Comparison of ENCODE assay signal across 16 cellular contexts in genomic region chr12:51832708-51833107, GRCh38. TPM values are rescaled to one million over a fixed set of nuclear protein-coding genes. Genes with fewer than 3 reads are reported as not detected.
DNase-seq lines count a peak whose midpoint lies in the region; ATAC-seq and TF ChIP-seq lines count a peak whose summit lies in the region.
"Had no signal": no experiment of that assay in that cellular context is flagged by ENCODE, and none has a peak within 500 bp of the region (broad histone marks: within the 10 kb centered on the region; RNA-seq: fewer than 3 reads in every experiment).

No MANE protein-coding gene starts in this region.

- no peak overlapping the region for H3K27ac ChIP-seq in caudate nucleus (ENCODE audit: low read depth, low read length)
- H3K27ac ChIP-seq: ovary had no signal

- H3K36me3 Mint-ChIP-seq in activated T-cell treated with anti-CD3 and anti-CD28 coated beads, Interleukin-2, amount 50 U/mL, for 72 hours (ENCODE audit: insufficient read depth in 2 of 2), result no peaks in the 10 kb centered on the region
- H3K36me3 Mint-ChIP-seq in activated T-cell treated with anti-CD3 and anti-CD28 coated beads, Interleukin-2, amount 50 U/mL, for 24 hours (ENCODE audit: low read depth), result no peaks in the 10 kb centered on the region
- peaks cover 8% of the 10 kb centered on the region for H3K36me3 Mint-ChIP-seq in progenitor cell of endocrine pancreas (ENCODE audit: insufficient read depth)

- H3K27ac Mint-ChIP-seq in activated T-cell treated with anti-CD3 and anti-CD28 coated beads, Interleukin-2, amount 50 U/mL, for 72 hours, result peak overlapping the region; percentile 21
- H3K27ac Mint-ChIP-seq in activated T-cell treated with anti-CD3 and anti-CD28 coated beads, Interleukin-2, amount 50 U/mL, for 24 hours, result no peak overlapping the region
- H3K27ac Mint-ChIP-seq in progenitor cell of endocrine pancreas, result peak overlapping the region; percentile 71
- H3K27ac Mint-ChIP-seq: activated CD4-positive, alpha-beta memory T cell treated with anti-CD3 and anti-CD28 coated beads, Interleukin-2, amount 10 ng/mL, durations not matched to agents 7 days and 5 days had no signal

- peaks cover 36% of the 10 kb centered on the region for H3K27me3 Mint-ChIP-seq in activated T-cell treated with anti-CD3 and anti-CD28 coated beads, Interleukin-2, amount 50 U/mL, for 72 hours (ENCODE audit: low read depth)
- H3K27me3 Mint-ChIP-seq in activated T-cell treated with anti-CD3 and anti-CD28 coated beads, Interleukin-2, amount 50 U/mL, for 24 hours, result peaks cover 49% of the 10 kb centered on the region
- no peaks in the 10 kb centered on the region for H3K27me3 Mint-ChIP-seq in progenitor cell of endocrine pancreas

- peak overlapping the region in 1 of 2 donors; percentile 6 for H3K4me3 Mint-ChIP-seq in activated T-cell treated with anti-CD3 and anti-CD28 coated beads, Interleukin-2, amount 50 U/mL, for 72 hours
- no peak overlapping the region for H3K4me3 Mint-ChIP-seq in activated T-cell treated with anti-CD3 and anti-CD28 coated beads, Interleukin-2, amount 50 U/mL, for 24 hours
- no peak overlapping the region for H3K4me3 Mint-ChIP-seq in progenitor cell of endocrine pancreas (ENCODE audit: low read depth)
- H3K4me3 Mint-ChIP-seq: activated CD4-positive, alpha-beta memory T cell treated with anti-CD3 and anti-CD28 coated beads, Interleukin-2, amount 10 ng/mL, durations not matched to agents 7 days and 5 days had no signal

- no peak for ATAC-seq in activated T-cell treated with anti-CD3 and anti-CD28 coated beads, Interleukin-2, amount 50 U/mL, for 72 hours (replicated peaks in 1 of 2)
- no peak for ATAC-seq in HG03565 (IDR thresholded peaks at IDR 0.05; ENCODE audit: unreplicated experiment)
- ATAC-seq: Panc1 had no signal

- H3K4me1 Mint-ChIP-seq in activated T-cell treated with anti-CD3 and anti-CD28 coated beads, Interleukin-2, amount 50 U/mL, for 72 hours (ENCODE audit: low read depth), result peaks cover 28% of the 10 kb centered on the region
- peaks cover 21% of the 10 kb centered on the region for H3K4me1 Mint-ChIP-seq in activated T-cell treated with anti-CD3 and anti-CD28 coated beads, Interleukin-2, amount 50 U/mL, for 24 hours (ENCODE audit: low read depth)
- peaks cover 39% of the 10 kb centered on the region for H3K4me1 Mint-ChIP-seq in progenitor cell of endocrine pancreas (ENCODE audit: low read depth)

- DNase-seq in activated T-cell treated with anti-CD3 and anti-CD28 coated beads, Interleukin-2, amount 50 U/mL, for 72 hours, result no peak
- DNase-seq in activated T-cell treated with anti-CD3 and anti-CD28 coated beads, Interleukin-2, amount 50 U/mL, for 24 hours, result no peak
- DNase-seq in LHCN-M2 (ENCODE audit: low read depth), result peak; percentile 20
- peak; percentile 66 for DNase-seq in UCSD-AML1 (lab: John Stamatoyannopoulos, UW; ENCODE audit: unreplicated experiment)
- DNase-seq in progenitor cell of endocrine pancreas (ENCODE audit: low spot score, unreplicated experiment), result no peak
- no peak for DNase-seq in DMS153 treated with DMSO at 0.1 percent for 48 hours (lab: John Stamatoyannopoulos, UW; ENCODE audit: unreplicated experiment)
- DNase-seq in caudate nucleus (lab: John Stamatoyannopoulos, UW), result no peak
- DNase-seq: activated CD4-positive, alpha-beta memory T cell treated with anti-CD3 and anti-CD28 coated beads, Interleukin-2, amount 10 ng/mL, durations not matched to agents 7 days and 5 days; DMS153; NCI-H2171 treated with DMSO at 0.1 percent for 48 hours; ovary; T-helper 9 cell had no signal

- no peak for TF ChIP-seq CTCF in progenitor cell of endocrine pancreas (IDR thresholded peaks at IDR 0.05; ENCODE audit: unreplicated experiment)

- no peaks in the 10 kb centered on the region for H3K9me3 Mint-ChIP-seq in activated T-cell treated with anti-CD3 and anti-CD28 coated beads, Interleukin-2, amount 50 U/mL, for 72 hours
- H3K9me3 Mint-ChIP-seq in activated T-cell treated with anti-CD3 and anti-CD28 coated beads, Interleukin-2, amount 50 U/mL, for 24 hours, result no peaks in the 10 kb centered on the region
- H3K9me3 Mint-ChIP-seq in progenitor cell of endocrine pancreas (ENCODE audit: low read depth), result no peaks in the 10 kb centered on the region
- H3K9me3 Mint-ChIP-seq: activated CD4-positive, alpha-beta memory T cell treated with anti-CD3 and anti-CD28 coated beads, Interleukin-2, amount 10 ng/mL, durations not matched to agents 7 days and 5 days had no signal

RNA-seq across cellular contexts. Expression of gene FIGNL2, which starts 15.8 kb away (rescaled TPM):
- under 1 TPM; 0.86 TPM for total RNA-seq in activated T-cell treated with anti-CD3 and anti-CD28 coated beads, Interleukin-2, amount 50 U/mL, for 72 hours
- 0.13 and 0.17 TPM in 2 replicates for total RNA-seq in LHCN-M2 (2014; rRNA removed)
- polyA plus RNA-seq in LHCN-M2 (2012), result 0.12 TPM
- total RNA-seq in progenitor cell of endocrine pancreas, result 44.5 and 46.7 TPM in 2 replicates

RNA-seq across cellular contexts. Expression of gene ANKRD33, which starts 55.2 kb away (rescaled TPM):
- not detected for total RNA-seq in activated T-cell treated with anti-CD3 and anti-CD28 coated beads, Interleukin-2, amount 50 U/mL, for 72 hours
- total RNA-seq in LHCN-M2 (2014; rRNA removed), result not detected in 2 replicates
- not detected for polyA plus RNA-seq in LHCN-M2 (2012)
- total RNA-seq in progenitor cell of endocrine pancreas, result 0.14 and 0.44 TPM in 2 replicates
- total RNA-seq: activated CD4-positive, alpha-beta memory T cell treated with anti-CD3 and anti-CD28 coated beads, Interleukin-2, amount 10 ng/mL, durations not matched to agents 7 days and 5 days; mesenteric fat pad; ovary; temporal lobe had no signal
- polyA plus RNA-seq: ovary had no signal

Comparison
In these comparisons a context has a peak if more than half of its experiments do, and no peak if none do; other contexts are left out.
1. DNase-seq: peak in LHCN-M2 (single experiment) and UCSD-AML1 (single experiment); none in activated T-cell treated with anti-CD3 and anti-CD28 coated beads, Interleukin-2, amount 50 U/mL, for 72 hours (0 of 2), activated T-cell treated with anti-CD3 and anti-CD28 coated beads, Interleukin-2, amount 50 U/mL, for 24 hours (single experiment), progenitor cell of endocrine pancreas (single experiment), DMS153 treated with DMSO at 0.1 percent for 48 hours (single experiment) and caudate nucleus (0 of 61).
2. RNA of gene FIGNL2, which starts 15.8 kb away (total RNA-seq): 44.5 to 46.7 TPM in progenitor cell of endocrine pancreas; 0.86 TPM in activated T-cell treated with anti-CD3 and anti-CD28 coated beads, Interleukin-2, amount 50 U/mL, for 72 hours and 0.13 to 0.17 TPM in LHCN-M2; every median in the first group is over 10 times any median in the second.